28 cellular contexts compared by ENCODE assay signal in genomic region chr3:187996609-187997008, GRCh38.
"Had no signal": no experiment of that assay in that cellular context is flagged by ENCODE, and none has a peak within 500 bp of the region (broad histone marks: within the 10 kb centered on the region; RNA-seq: fewer than 3 reads in every experiment).

No MANE protein-coding gene starts in this region.

- H3K4me3 ChIP-seq: breast epithelium, esophagus squamous epithelium, heart right ventricle, left lung, lung, pancreas, psoas muscle, smooth muscle cell, suprapubic skin, tibial artery, upper lobe of right lung had no signal

- H3K4me1 ChIP-seq: breast epithelium, psoas muscle, suprapubic skin, tibial artery had no signal

- H3K27me3 ChIP-seq: breast epithelium, heart right ventricle, left lung, neutrophil, pancreas, suprapubic skin, tibial artery, upper lobe of right lung had no signal

- H3K4me3 Mint-ChIP-seq: activated CD4-positive, alpha-beta memory T cell treated with anti-CD3 and anti-CD28 coated beads for 36 hours; activated naive CD4-positive, alpha-beta T cell treated with anti-CD3 and anti-CD28 coated beads for 36 hours; activated T-helper 1 cell treated with anti-CD3 and anti-CD28 coated beads, Interleukin-12 subunit alpha, Interleukin-12 subunit beta, Interleukin-2, Interleukin-4 antibody, amounts not matched to agents 30 ng/mL and 10 ng/mL and 1 ng/mL, durations not matched to agents 14 hours and 24 hours and 36 hours; nephron progenitor cell; stimulated activated naive B cell treated with anti-CD40 and anti-IgM and Interleukin-4, amounts not matched to agents 10 μg/mL and 1 μg/mL and 100 μg/mL, for 72 hours; T-helper 2 cell treated with Interferon-gamma antibody and Interleukin-4, amounts not matched to agents 5 μg/mL and 100 μg/mL, for 36 hours had no signal

- H3K27me3 Mint-ChIP-seq: activated CD4-positive, alpha-beta memory T cell treated with anti-CD3 and anti-CD28 coated beads for 36 hours; stimulated activated naive B cell treated with anti-CD40 and anti-IgM and Interleukin-4, amounts not matched to agents 10 μg/mL and 1 μg/mL and 100 μg/mL, for 72 hours had no signal

- H3K9me3 ChIP-seq: breast epithelium, esophagus squamous epithelium, heart right ventricle, left lung, neutrophil, pancreas, psoas muscle, suprapubic skin, tibial artery, upper lobe of right lung had no signal

- ATAC-seq: heart right ventricle; left lung; pancreas; psoas muscle; stimulated activated naive B cell treated with anti-CD40 and anti-IgM and Interleukin-4, amounts not matched to agents 10 μg/mL and 1 μg/mL and 100 μg/mL, for 72 hours; upper lobe of right lung had no signal

- H3K9me3 Mint-ChIP-seq: activated CD4-positive, alpha-beta memory T cell treated with anti-CD3 and anti-CD28 coated beads for 36 hours; nephron progenitor cell; stimulated activated naive B cell treated with anti-CD40 and anti-IgM and Interleukin-4, amounts not matched to agents 10 μg/mL and 1 μg/mL and 100 μg/mL, for 72 hours had no signal

- H3K36me3 ChIP-seq: breast epithelium, esophagus squamous epithelium, heart right ventricle, left lung, neutrophil, pancreas, suprapubic skin, tibial artery, upper lobe of right lung had no signal

- DNase-seq: activated CD4-positive, alpha-beta memory T cell treated with anti-CD3 and anti-CD28 coated beads for 36 hours; activated CD4-positive, alpha-beta T cell treated with anti-CD3 and anti-CD28 coated beads for 4 hours; activated CD8-positive, alpha-beta memory T cell treated with anti-CD3 and anti-CD28 coated beads, Interleukin-2, amount 50 U/mL, for 4 hours; activated effector memory CD4-positive, alpha-beta T cell treated with anti-CD3 and anti-CD28 coated beads, Interleukin-2, amount 50 U/mL, for 16 hours; activated naive CD4-positive, alpha-beta T cell treated with anti-CD3 and anti-CD28 coated beads for 36 hours; activated T-cell treated with anti-CD3 and anti-CD28 coated beads, Interleukin-2, amount 50 U/mL, for 1 hour; central memory CD4-positive, alpha-beta T cell; dermis blood vessel endothelial cell; effector CD4-positive, alpha-beta T cell; esophagus squamous epithelium; foreskin melanocyte; heart right ventricle; left lung; mesendoderm; nephron progenitor cell; pancreas; psoas muscle; stimulated activated CD4-positive, alpha-beta T cell treated with anti-CD3 and anti-CD28 coated beads, Interleukin-1b, Interleukin-23, amount 100 ng/mL, for 48 hours; stimulated activated naive B cell treated with anti-CD40 and anti-IgM and Interleukin-4, amounts not matched to agents 10 μg/mL and 1 μg/mL and 100 μg/mL, for 72 hours; tibial artery; upper lobe of right lung had no signal

- H3K27ac ChIP-seq: breast epithelium, esophagus squamous epithelium, heart right ventricle, left lung, neutrophil, pancreas, psoas muscle, suprapubic skin, tibial artery, upper lobe of right lung had no signal

- H3K36me3 Mint-ChIP-seq: activated CD4-positive, alpha-beta memory T cell treated with anti-CD3 and anti-CD28 coated beads for 36 hours had no signal

- H3K4me2 ChIP-seq: smooth muscle cell had no signal

- H3K27ac Mint-ChIP-seq: activated CD4-positive, alpha-beta memory T cell treated with anti-CD3 and anti-CD28 coated beads for 36 hours; activated naive CD4-positive, alpha-beta T cell treated with anti-CD3 and anti-CD28 coated beads for 36 hours; activated T-helper 1 cell treated with anti-CD3 and anti-CD28 coated beads, Interleukin-12 subunit alpha, Interleukin-12 subunit beta, Interleukin-2, Interleukin-4 antibody, amounts not matched to agents 30 ng/mL and 10 ng/mL and 1 ng/mL, durations not matched to agents 14 hours and 24 hours and 36 hours; nephron progenitor cell; stimulated activated naive B cell treated with anti-CD40 and anti-IgM and Interleukin-4, amounts not matched to agents 10 μg/mL and 1 μg/mL and 100 μg/mL, for 72 hours; T-helper 2 cell treated with Interferon-gamma antibody and Interleukin-4, amounts not matched to agents 5 μg/mL and 100 μg/mL, for 36 hours had no signal
